In genomic region chr3:66463734-66464511, GRCh38 we compare ENCODE assay signal across 13 cellular contexts. TPM values are rescaled to one million over a fixed set of nuclear protein-coding genes. Genes with fewer than 3 reads are reported as not detected.
A peak's percentile ranks its signal among the peaks of the same experiment; 100 is the strongest.
DNase-seq lines count a peak whose midpoint lies in the region; ATAC-seq and TF ChIP-seq lines count a peak whose summit lies in the region.
"Had no signal": no experiment of that assay in that cellular context is flagged by ENCODE, and none has a peak within 500 bp of the region (broad histone marks: within the 10 kb centered on the region; RNA-seq: fewer than 3 reads in every experiment).

No MANE protein-coding gene starts in this region.

- H3K4me3 ChIP-seq in BLaER1 treated with 17β-estradiol and CSF1 and Interleukin-3, amounts not matched to agents 10 nM and 100 nM: no peak overlapping the region
- H3K4me3 ChIP-seq in epithelial cell of esophagus (ENCODE audit: low read length) (no peak overlapping the region), osteoblast (ENCODE audit: insufficient read depth, low read length) (no peak overlapping the region)
- H3K4me3 ChIP-seq: dorsolateral prefrontal cortex had no signal

- no peak overlapping the region for H2BK12ac ChIP-seq in H9 (ENCODE audit: insufficient read length, low read depth, low read length)

- DNase-seq in H9: no peak
- DNase-seq in epithelial cell of esophagus (ENCODE audit: low read depth): peak; percentile 62
- DNase-seq in osteoblast (ENCODE audit: insufficient read length, low spot score, missing footprints): no peak
- DNase-seq in hypothalamus (lab: John Stamatoyannopoulos, UW): no peak
- DNase-seq in stimulated activated CD4-positive, alpha-beta T cell treated with anti-CD3 and anti-CD28 coated beads, Interleukin-12 subunit alpha, Interleukin-12 subunit beta, amount 100 ng/mL, for 4 hours: no peak
- DNase-seq: activated CD4-positive, alpha-beta T cell treated with anti-CD3 and anti-CD28 coated beads, Interleukin-2, amount 10 ng/mL, durations not matched to agents 7 days and 5 days; dorsolateral prefrontal cortex; EL; NCI-H2029 treated with DMSO at 0.1 percent for 48 hours; nucleus accumbens; small intestine had no signal

- H4K20me1 ChIP-seq in BLaER1 treated with 17β-estradiol and CSF1 and Interleukin-3, amounts not matched to agents 10 nM and 100 nM: peaks cover 0 to 62% (median 0%) of the 10 kb centered on the region in 11 experiments; a peak in 5 of 22 replicates
- H4K20me1 ChIP-seq in H9 (ENCODE audit: control insufficient read depth, insufficient read depth, insufficient read length): no peaks in the 10 kb centered on the region
- no peaks in the 10 kb centered on the region for H4K20me1 ChIP-seq in osteoblast (ENCODE audit: insufficient read depth, low read length)

- no peak overlapping the region for H3T11ph ChIP-seq in H9 (ENCODE audit: low read length)

- no CpG with 5 or more reads among the region's 9 CpGs for WGBS in H9 (ENCODE audit: extremely low coverage, insufficient read length, low lambda C conversion rate)

- no peak overlapping the region for H4K8ac ChIP-seq in H9 (replicated peaks; ENCODE audit: insufficient read length, low read depth, low read length)

- ATAC-seq in HG03097 (IDR thresholded peaks at IDR 0.05; ENCODE audit: low FRiP score, unreplicated experiment): no peak

- no peak overlapping the region for H3K4me3 Mint-ChIP-seq in H9
- H3K4me3 Mint-ChIP-seq: activated CD4-positive, alpha-beta T cell treated with anti-CD3 and anti-CD28 coated beads, Interleukin-2, amount 10 ng/mL, durations not matched to agents 7 days and 5 days had no signal

- no peaks in the 10 kb centered on the region for H3K27me3 Mint-ChIP-seq in H9 (ENCODE audit: low read depth)
- H3K27me3 Mint-ChIP-seq: activated CD4-positive, alpha-beta T cell treated with anti-CD3 and anti-CD28 coated beads, Interleukin-2, amount 10 ng/mL, durations not matched to agents 7 days and 5 days had no signal

- no peak overlapping the region for H3K14ac ChIP-seq in H9 (ENCODE audit: insufficient read depth, low read length)

- H3K4me1 Mint-ChIP-seq in H9: peaks cover 36 to 42% of the 10 kb centered on the region in 2 experiments

- H3K27ac ChIP-seq in BLaER1 treated with 17β-estradiol and CSF1 and Interleukin-3, amounts not matched to agents 10 nM and 100 nM: peak overlapping the region in 9 of 11 experiments; percentile 0 to 86 (median 49); a peak in 17 of 22 replicates
- H3K27ac ChIP-seq in H9 (ENCODE audit: insufficient read length, low read depth, low read length) (no peak overlapping the region), osteoblast (ENCODE audit: low read depth, low read length) (peak overlapping the region; percentile 50)

- no peak overlapping the region for H2BK20ac ChIP-seq in H9 (ENCODE audit: low read depth, low read length, poor library complexity, severe bottlenecking)

- no peak overlapping the region for H4K91ac ChIP-seq in H9 (ENCODE audit: insufficient read length, low read depth, low read length)

- no peak overlapping the region for H2BK120ac ChIP-seq in H9 (ENCODE audit: low read depth, low read length, poor library complexity, severe bottlenecking)

- no peaks in the 10 kb centered on the region for H3K9me3 Mint-ChIP-seq in H9
- H3K9me3 Mint-ChIP-seq: activated CD4-positive, alpha-beta T cell treated with anti-CD3 and anti-CD28 coated beads, Interleukin-2, amount 10 ng/mL, durations not matched to agents 7 days and 5 days had no signal

- H3K79me1 ChIP-seq in H9 (ENCODE audit: insufficient read depth, low read depth, low read length, poor library complexity, severe bottlenecking): peaks cover 12% of the 10 kb centered on the region

- peaks cover 0 to 38% (median 33%) of the 10 kb centered on the region in 11 experiments; a peak in 15 of 22 replicates for H3K36me3 ChIP-seq in BLaER1 treated with 17β-estradiol and CSF1 and Interleukin-3, amounts not matched to agents 10 nM and 100 nM
- no peaks in the 10 kb centered on the region for H3K36me3 ChIP-seq in osteoblast (ENCODE audit: insufficient read depth, low read length)

- no peaks in the 10 kb centered on the region for H3K9me3 ChIP-seq in BLaER1 treated with 17β-estradiol and CSF1 and Interleukin-3, amounts not matched to agents 10 nM and 100 nM (replicated peaks in 1 of 11)
- H3K9me3 ChIP-seq in H9 (ENCODE audit: control insufficient read depth, low read depth, low read length) (no peaks in the 10 kb centered on the region), osteoblast (ENCODE audit: low read depth, low read length) (no peaks in the 10 kb centered on the region)

- peak overlapping the region in 4 of 11 experiments; percentile 15 to 46 (median 22); a peak in 6 of 22 replicates for H3K9ac ChIP-seq in BLaER1 treated with 17β-estradiol and CSF1 and Interleukin-3, amounts not matched to agents 10 nM and 100 nM
- no peak overlapping the region for H3K9ac ChIP-seq in H9 (ENCODE audit: extremely low read depth, insufficient read length, low read length)

- H3K23me2 ChIP-seq in H9 (ENCODE audit: insufficient read length, low read depth, low read length, poor library complexity, severe bottlenecking): no peaks in the 10 kb centered on the region

- H3K56ac ChIP-seq in H9 (ENCODE audit: insufficient read length, low read depth, low read length): no peak overlapping the region

- H3K4me2 ChIP-seq in BLaER1 treated with 17β-estradiol and CSF1 and Interleukin-3, amounts not matched to agents 10 nM and 100 nM: peak overlapping the region; percentile 48 to 96 (median 85)
- H3K4me2 ChIP-seq in H9 (ENCODE audit: insufficient read depth, insufficient read length, low read length): no peak overlapping the region
- H3K4me2 ChIP-seq in osteoblast (ENCODE audit: insufficient read depth, low read length): no peak overlapping the region

- H2AFZ ChIP-seq in H9 (ENCODE audit: low read length) (no peak overlapping the region), osteoblast (ENCODE audit: low read length) (no peak overlapping the region)

- H2BK5ac ChIP-seq in H9 (ENCODE audit: insufficient read length, low read length): no peak overlapping the region

- no peak overlapping the region for H4K5ac ChIP-seq in H9 (ENCODE audit: insufficient read length, low read depth, low read length)

- H3K79me2 ChIP-seq in H9 (ENCODE audit: insufficient read depth, low read length) (peaks cover 39% of the 10 kb centered on the region), osteoblast (ENCODE audit: insufficient read depth, low read length) (no peaks in the 10 kb centered on the region)

- no peak overlapping the region for H3K23ac ChIP-seq in H9 (ENCODE audit: insufficient read length, low read depth, low read length)

- H2BK15ac ChIP-seq in H9 (ENCODE audit: low read depth, low read length): no peak overlapping the region

- no peak overlapping the region for H2AK5ac ChIP-seq in H9 (ENCODE audit: insufficient read length, low read length)

- H3K4ac ChIP-seq in H9 (ENCODE audit: low read depth, low read length): no peak overlapping the region

- H3K27me3 ChIP-seq in BLaER1 treated with 17β-estradiol and CSF1 and Interleukin-3, amounts not matched to agents 10 nM and 100 nM: peaks cover 0 to 4% (median 0%) of the 10 kb centered on the region in 11 experiments; a peak in 1 of 22 replicates
- H3K27me3 ChIP-seq in H9 (ENCODE audit: insufficient read depth, low read length) (no peaks in the 10 kb centered on the region), osteoblast (ENCODE audit: insufficient read depth, low read length) (no peaks in the 10 kb centered on the region)
- H3K27me3 ChIP-seq: dorsolateral prefrontal cortex had no signal

- H3K4me1 ChIP-seq in BLaER1 treated with 17β-estradiol and CSF1 and Interleukin-3, amounts not matched to agents 10 nM and 100 nM: peaks cover 44 to 98% (median 91%) of the 10 kb centered on the region in 10 experiments
- H3K4me1 ChIP-seq in H9 (ENCODE audit: insufficient read depth, low read length) (peaks cover 6% of the 10 kb centered on the region; the same call in 1 of the 2 replicates), osteoblast (ENCODE audit: insufficient read depth, low read length) (peaks cover 22% of the 10 kb centered on the region)

- H3K27ac Mint-ChIP-seq in H9: peak overlapping the region in 2 of 3 experiments; percentile 1 to 73; a peak in 3 of 7 replicates
- H3K27ac Mint-ChIP-seq: activated CD4-positive, alpha-beta T cell treated with anti-CD3 and anti-CD28 coated beads, Interleukin-2, amount 10 ng/mL, durations not matched to agents 7 days and 5 days had no signal

- peaks cover 28 to 40% (median 32%) of the 10 kb centered on the region in 3 experiments; a peak in 6 of 7 replicates for H3K36me3 Mint-ChIP-seq in H9 (ENCODE audit: insufficient read depth in 1 of 3, low read depth in 3 of 3)

- TF ChIP-seq CTCF in H9 (conservative IDR thresholded peaks at IDR 0.05) (no peak), epithelial cell of esophagus (IDR thresholded peaks at IDR 0.05; ENCODE audit: insufficient read depth, low read depth, low read length, missing control alignments) (no peak), osteoblast (IDR thresholded peaks at IDR 0.05; ENCODE audit: extremely low read depth, low read depth, low read length) (no peak)

- no peak overlapping the region for H3K18ac ChIP-seq in H9 (ENCODE audit: insufficient read length, low read depth, low read length)

RNA-seq across cellular contexts. Expression of gene LRIG1, which starts 36.9 kb away (rescaled TPM):
- total RNA-seq in H9 (2021) (63.3 and 70.3 TPM in 2 replicates), osteoblast (14.1 and 16.5 TPM in 2 replicates)

Comparison
In these comparisons a context has a peak if more than half of its experiments do, and no peak if none do; other contexts are left out.
1. H3K4me2 ChIP-seq: peak in BLaER1 treated with 17β-estradiol and CSF1 and Interleukin-3, amounts not matched to agents 10 nM and 100 nM (11 of 11); none in H9 (single experiment) and osteoblast (single experiment).